ENCODE assay signal across 9 cellular contexts in genomic region chr15:67833504-67834248, GRCh38. TPM values are rescaled to one million over a fixed set of nuclear protein-coding genes. Genes with fewer than 3 reads are reported as not detected.
DNase-seq lines count a peak whose midpoint lies in the region; ATAC-seq, FAIRE-seq and TF ChIP-seq lines count a peak whose summit lies in the region.
"Had no signal": no experiment of that assay in that cellular context is flagged by ENCODE, and none has a peak within 500 bp of the region (broad histone marks: within the 10 kb centered on the region; RNA-seq: fewer than 3 reads in every experiment).

No MANE protein-coding gene starts in this region.

- no peak overlapping the region for H3K27ac Mint-ChIP-seq in MCF 10A (ENCODE audit: low read depth, unreplicated experiment)

- no peaks in the 10 kb centered on the region for H3K9me3 ChIP-seq in HepG2 (ENCODE audit: low read length)
- no peaks in the 10 kb centered on the region for H3K9me3 ChIP-seq in upper lobe of left lung

- H3K27me3 Mint-ChIP-seq in MCF 10A (ENCODE audit: insufficient read depth, unreplicated experiment) = no peaks in the 10 kb centered on the region

- no peak for FAIRE-seq in HepG2 (lab: Jason Lieb, UNC)
- FAIRE-seq: A204.1 had no signal

- H4K20me1 ChIP-seq in HepG2 (ENCODE audit: insufficient read depth, low read length) = no peaks in the 10 kb centered on the region

- in situ Hi-C loops in HepG2 (cut with HindIII; ENCODE audit: extremely low pct_ligation_motif_present, low pct_unique_long_range_greater_than_20kb) = loop anchor here (10.0 kb wide), 1 partner anchor 889 kb away; no protein-coding TSS in a partner anchor

- peaks cover 5 to 61% of the 10 kb centered on the region in 2 experiments for H3K27me3 ChIP-seq in HepG2 (ENCODE audit: control insufficient read depth in 1 of 2, insufficient read depth in 2 of 2, low read length in 2 of 2)
- peaks cover 2 to 71% (median 39%) of the 10 kb centered on the region in 4 donors for H3K27me3 ChIP-seq in upper lobe of left lung

- no peaks in the 10 kb centered on the region for H3K36me3 Mint-ChIP-seq in MCF 10A (ENCODE audit: insufficient read depth, unreplicated experiment)

- TF ChIP-seq RAD21 in HepG2 (CRISPR knock-in tag; IDR thresholded peaks at IDR 0.05) = peak; percentile 67

- peak; percentile 57 for TF ChIP-seq CTCF in MCF 10A (IDR thresholded peaks at IDR 0.05; ENCODE audit: unreplicated experiment)
- TF ChIP-seq CTCF in HepG2 (CRISPR knock-in tag; IDR thresholded peaks at IDR 0.05) = peak; percentile 81
- peak; percentile 23 to 59 (median 36) for TF ChIP-seq CTCF in upper lobe of left lung (IDR thresholded peaks at IDR 0.05)

- no TSS peak for BruUV-seq in MCF 10A (replicated peaks; lab: Mats Ljungman, UMichigan)
- BruUV-seq in HepG2 (replicated peaks; lab: Mats Ljungman, UMichigan) = no TSS peak

- 3% methylated on average over 26 of the region's 46 CpGs for WGBS in HepG2 (ENCODE audit: low lambda C conversion rate)
- 2 to 5% methylated on average over 8 to 34 of the region's 46 CpGs for WGBS in upper lobe of left lung, 2 donors

- H3K4me3 Mint-ChIP-seq in MCF 10A (ENCODE audit: unreplicated experiment) = peak overlapping the region; percentile 51

- DNase-seq in NCI-H2081 (lab: John Stamatoyannopoulos, UW) (peak; percentile 21 to 30), NCI-H2081 treated with DMSO at 0.1 percent for 48 hours (lab: John Stamatoyannopoulos, UW) (no peak), NOMO-1 treated with dmso at 0.1 percent for 144 hours (lab: John Stamatoyannopoulos, UW; ENCODE audit: unreplicated experiment) (peak; percentile 41), MCF 10A (ENCODE audit: unreplicated experiment) (peak; percentile 41), HepG2 (ENCODE audit: low spot score) (peak; percentile 34), upper lobe of left lung (peak; percentile 32 to 86)

- POLR2A ChIA-PET in MCF 10A (lab: Yijun Ruan, JAX) = no interaction called here
- POLR2A ChIA-PET in HepG2 (lab: Yijun Ruan, JAX) = no interaction called here

- no peak overlapping the region for H2AFZ ChIP-seq in HepG2 (ENCODE audit: low read length)

- peak overlapping the region; percentile 85 for H3K4me2 ChIP-seq in HepG2 (ENCODE audit: low read depth, low read length)

- no peaks in the 10 kb centered on the region for H3K79me2 ChIP-seq in HepG2 (ENCODE audit: insufficient read depth, low read length)

- peaks cover 48% of the 10 kb centered on the region for H3K4me1 ChIP-seq in HepG2 (ENCODE audit: insufficient read depth, low read length)
- H3K4me1 ChIP-seq in upper lobe of left lung = peaks cover 37 to 61% (median 53%) of the 10 kb centered on the region in 4 donors

- no peak; a peak in 1 of 4 replicates for TF ChIP-seq EP300 in HepG2 (IDR thresholded peaks at IDR 0.05; ENCODE audit: low read depth in 2 of 2, low read length in 2 of 2)
- no peak for TF ChIP-seq EP300 in HepG2 (CRISPR knock-in tag; IDR thresholded peaks at IDR 0.05; ENCODE audit: borderline replicate concordance)
- TF ChIP-seq EP300 in upper lobe of left lung (IDR thresholded peaks at IDR 0.05) = no peak

- H3K4me3 ChIP-seq in HepG2 (replicated peaks in 1 of 3; ENCODE audit: insufficient read depth in 1 of 3, low read depth in 2 of 3, low read length in 3 of 3) = peak overlapping the region; percentile 61 to 77 (median 63)
- H3K4me3 ChIP-seq in upper lobe of left lung = peak overlapping the region in 3 of 4 donors; percentile 33 to 53 (median 45)

- CTCF ChIA-PET in MCF 10A (lab: Yijun Ruan, JAX) = interaction anchor here (0.7 to 1.1 kb wide), 2 partner anchors 332 to 336 kb away, joined by 3 to 4 read pairs; no protein-coding TSS in a partner anchor
- CTCF ChIA-PET in HepG2 (lab: Yijun Ruan, JAX; ENCODE audit: low intra/inter-chr PET ratio, low total read pairs) = interaction anchor here (4.5 kb wide), 1 partner anchor 378 kb away, joined by 50 read pairs; no protein-coding TSS in a partner anchor

- no peaks in the 10 kb centered on the region for H3K36me3 ChIP-seq in HepG2 (replicated peaks in 1 of 2; ENCODE audit: control insufficient read depth in 1 of 2, insufficient read depth in 2 of 2, low read length in 2 of 2)
- no peaks in the 10 kb centered on the region for H3K36me3 ChIP-seq in upper lobe of left lung

- ATAC-seq in HepG2 (peak; percentile 70), upper lobe of left lung (ENCODE audit: low FRiP score in 2 of 2) (peak; percentile 19 to 37), HG02588 (IDR thresholded peaks at IDR 0.05; ENCODE audit: unreplicated experiment) (no peak), GM18861 (IDR thresholded peaks at IDR 0.05; ENCODE audit: unreplicated experiment) (no peak)

- no peak overlapping the region for H3K27ac ChIP-seq in HepG2 (ENCODE audit: extremely low read length, insufficient read depth, low read length)
- H3K27ac ChIP-seq in upper lobe of left lung = no peak overlapping the region

- peaks cover 9% of the 10 kb centered on the region for H3K4me1 Mint-ChIP-seq in MCF 10A (ENCODE audit: insufficient read depth, unreplicated experiment)

- peak overlapping the region; percentile 29; the same call in 1 of the 2 replicates for H3K9ac ChIP-seq in HepG2 (ENCODE audit: insufficient read depth, low read depth, low read length)

- no peaks in the 10 kb centered on the region for H3K9me3 Mint-ChIP-seq in MCF 10A (ENCODE audit: unreplicated experiment)

- TF ChIP-seq POLR2A in HepG2 (IDR thresholded peaks at IDR 0.05; ENCODE audit: insufficient read depth in 1 of 2, low read depth in 2 of 2, low read length in 2 of 2) = no peak
- TF ChIP-seq POLR2A in upper lobe of left lung (IDR thresholded peaks at IDR 0.05) = no peak

- intact Hi-C loops in MCF 10A (cut with micrococcal nuclease) = loop anchor here (1.0 to 10.0 kb wide), 4 partner anchors 291 to 769 kb away; partner anchors contain the start of genes MAP2K5 and SMAD3
- intact Hi-C loops in HepG2 (cut with micrococcal nuclease; ENCODE audit: unreplicated experiment) = loop anchor here (2.0 kb wide), 1 partner anchor 333 kb away; no protein-coding TSS in a partner anchor

RNA-seq across cellular contexts. Expression of gene RNU6-1, which starts 6.2 kb away (rescaled TPM):
- not detected in 2 replicates for total RNA-seq in MCF 10A (2022)
- total RNA-seq in HepG2 (2016; rRNA removed; fragmentation: Illumina TruSeq; extraction: Trizol) = under 0.01 TPM in 1 of 2 replicates, not detected in the other
- total RNA-seq in HepG2 (2016; cell fraction: cytosol; rRNA removed; fragmentation: Illumina TruSeq; extraction: Trizol; ENCODE audit: low read depth) = under 0.01 TPM in 2 replicates
- under 0.01 TPM in 1 of 2 replicates, not detected in the other for total RNA-seq in HepG2 (2016; cell fraction: insoluble cytoplasmic fraction; rRNA removed; fragmentation: Illumina TruSeq; extraction: Trizol)
- total RNA-seq in HepG2 (2016; cell fraction: membrane; rRNA removed; fragmentation: Illumina TruSeq; extraction: Trizol) = under 0.01 TPM in 1 of 2 replicates, not detected in the other
- total RNA-seq in HepG2 (2016; cell fraction: nucleus; rRNA removed; fragmentation: Illumina TruSeq; extraction: Trizol) = not detected in 2 replicates
- not detected in 2 replicates for polyA plus RNA-seq in HepG2 (2011; rRNA removed)
- not detected in 2 replicates for polyA plus RNA-seq in HepG2 (2011; cell fraction: cytosol; rRNA removed)
- not detected in 2 replicates for polyA plus RNA-seq in HepG2 (2011; cell fraction: nucleus; rRNA removed)
- not detected in 2 replicates for polyA plus RNA-seq in HepG2 (2012)
- not detected in 2 replicates for polyA plus RNA-seq in HepG2 (2016; cell fraction: cytosol; fragmentation: Illumina TruSeq; extraction: Trizol; ENCODE audit: low read depth)
- polyA plus RNA-seq in HepG2 (2016; cell fraction: insoluble cytoplasmic fraction; fragmentation: Illumina TruSeq; extraction: Trizol; ENCODE audit: low read depth) = not detected in 2 replicates
- not detected in 2 replicates for polyA plus RNA-seq in HepG2 (2016; cell fraction: membrane; fragmentation: Illumina TruSeq; extraction: Trizol; ENCODE audit: low read depth)
- polyA plus RNA-seq in HepG2 (2016; cell fraction: nucleus; fragmentation: Illumina TruSeq; extraction: Trizol; ENCODE audit: insufficient read depth, low read depth) = not detected in 2 replicates
- polyA minus RNA-seq in HepG2 (2011; rRNA and poly(A)+ RNA removed; ENCODE audit: low replicate concordance) = under 0.01 TPM in 1 of 2 replicates, not detected in the other
- polyA minus RNA-seq in HepG2 (2011; cell fraction: cytosol; rRNA and poly(A)+ RNA removed) = under 0.01 TPM in 1 of 2 replicates, not detected in the other
- polyA minus RNA-seq in HepG2 (2011; cell fraction: nucleus; rRNA and poly(A)+ RNA removed) = not detected in 2 replicates
- not detected for total RNA-seq in upper lobe of left lung

RNA-seq across cellular contexts. Expression of gene SKOR1, which starts 8.4 kb away (rescaled TPM):
- total RNA-seq in MCF 10A (2022) (0.07 and 0.17 TPM in 2 replicates), HepG2 (2016; rRNA removed; fragmentation: Illumina TruSeq; extraction: Trizol) (0.09 and 0.10 TPM in 2 replicates), upper lobe of left lung (1 to 10 TPM in 2 of 6 donors, under 1 TPM in 4; 0.44 to 4.2 (median 0.63) TPM)
- 0.10 TPM in 1 of 2 replicates, not detected in the other for total RNA-seq in HepG2 (2016; cell fraction: cytosol; rRNA removed; fragmentation: Illumina TruSeq; extraction: Trizol; ENCODE audit: low read depth)
- total RNA-seq in HepG2 (2016; cell fraction: insoluble cytoplasmic fraction; rRNA removed; fragmentation: Illumina TruSeq; extraction: Trizol) = 0.09 TPM in 1 of 2 replicates, not detected in the other
- not detected in 2 replicates for total RNA-seq in HepG2 (2016; cell fraction: membrane; rRNA removed; fragmentation: Illumina TruSeq; extraction: Trizol)
- total RNA-seq in HepG2 (2016; cell fraction: nucleus; rRNA removed; fragmentation: Illumina TruSeq; extraction: Trizol) = 0.25 TPM in 1 of 2 replicates, not detected in the other
- 0.11 and 0.14 TPM in 2 replicates for polyA plus RNA-seq in HepG2 (2011; rRNA removed)
- 0.04 and 0.09 TPM in 2 replicates for polyA plus RNA-seq in HepG2 (2011; cell fraction: cytosol; rRNA removed)
- polyA plus RNA-seq in HepG2 (2011; cell fraction: nucleus; rRNA removed) = 0.96 and 1.0 TPM in 2 replicates
- polyA plus RNA-seq in HepG2 (2012) = 0.27 and 0.28 TPM in 2 replicates
- polyA plus RNA-seq in HepG2 (2016; cell fraction: cytosol; fragmentation: Illumina TruSeq; extraction: Trizol; ENCODE audit: low read depth) = not detected in 2 replicates
- polyA plus RNA-seq in HepG2 (2016; cell fraction: insoluble cytoplasmic fraction; fragmentation: Illumina TruSeq; extraction: Trizol; ENCODE audit: low read depth) = 0.05 and 0.14 TPM in 2 replicates
- not detected in 2 replicates for polyA plus RNA-seq in HepG2 (2016; cell fraction: membrane; fragmentation: Illumina TruSeq; extraction: Trizol; ENCODE audit: low read depth)
- polyA plus RNA-seq in HepG2 (2016; cell fraction: nucleus; fragmentation: Illumina TruSeq; extraction: Trizol; ENCODE audit: insufficient read depth, low read depth) = 0.35 and 0.36 TPM in 2 replicates
- polyA minus RNA-seq in HepG2 (2011; rRNA and poly(A)+ RNA removed; ENCODE audit: low replicate concordance) = 0.28 and 0.80 TPM in 2 replicates
- not detected in 2 replicates for polyA minus RNA-seq in HepG2 (2011; cell fraction: cytosol; rRNA and poly(A)+ RNA removed)
- 0.75 and 0.90 TPM in 2 replicates for polyA minus RNA-seq in HepG2 (2011; cell fraction: nucleus; rRNA and poly(A)+ RNA removed)

Comparison
In these comparisons a context has a peak if more than half of its experiments do, and no peak if none do; other contexts are left out.
1. ATAC-seq: peak in HepG2 (single experiment) and upper lobe of left lung (2 of 2); none in HG02588 (single experiment) and GM18861 (single experiment).
2. Peak in every context shown above with its lines, with median percentiles within 50 percentile points of each other: CTCF ChIP-seq.